ENCODE assay signal across 8 cellular contexts in genomic region chr5:6378128-6379023, GRCh38. TPM values are rescaled to one million over a fixed set of nuclear protein-coding genes. Genes with fewer than 3 reads are reported as not detected.
DNase-seq lines count a peak whose midpoint lies in the region; ATAC-seq and TF ChIP-seq lines count a peak whose summit lies in the region.

A gene with protein sequence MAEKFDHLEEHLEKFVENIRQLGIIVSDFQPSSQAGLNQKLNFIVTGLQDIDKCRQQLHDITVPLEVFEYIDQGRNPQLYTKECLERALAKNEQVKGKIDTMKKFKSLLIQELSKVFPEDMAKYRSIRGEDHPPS (minus strand): TSS chr5:6378547. CDS start chr5:6378483, 64 bp downstream.

- peaks cover 4% of the 10 kb centered on the region for H3K27me3 ChIP-seq in AG04450 (ENCODE audit: control insufficient read depth, insufficient read depth, low read length)

- ATAC-seq in GM18909 (IDR thresholded peaks at IDR 0.05; ENCODE audit: poor library complexity, unreplicated experiment): peak; percentile 99
- ATAC-seq in HG03175 (IDR thresholded peaks at IDR 0.05; ENCODE audit: unreplicated experiment): peak; percentile 97
- ATAC-seq in WTC11: peak; percentile 99

- H3K36me3 Mint-ChIP-seq in WTC11: peaks cover 31% of the 10 kb centered on the region

- peaks cover 3% of the 10 kb centered on the region; the same call in 1 of the 2 replicates for H3K9me3 ChIP-seq in AG04450 (ENCODE audit: control insufficient read depth, insufficient read depth, low read length)

- H3K9me3 Mint-ChIP-seq in WTC11: no peaks in the 10 kb centered on the region

- H3K27ac ChIP-seq in AG04450 (ENCODE audit: low read depth, low read length): peak within 1 kb of the TSS; percentile 85

- H3K4me3 Mint-ChIP-seq in WTC11: peak within 1 kb of the TSS; percentile 96

- H3K27me3 Mint-ChIP-seq in WTC11 (ENCODE audit: low read depth): no peaks in the 10 kb centered on the region; the same call in 1 of the 2 replicates

- TF ChIP-seq CTCF in AG04450 (IDR thresholded peaks at IDR 0.05; ENCODE audit: low read depth, low read length): no peak
- no peak for TF ChIP-seq CTCF in WTC11 (IDR thresholded peaks at IDR 0.05)
- TF ChIP-seq CTCF in cardiac fibroblast (IDR thresholded peaks at IDR 0.05; ENCODE audit: low read depth, low read length): no peak

- POLR2A ChIA-PET in AG04450 (lab: Yijun Ruan, JAX): interaction anchor here (0.6 to 0.7 kb wide), 3 partner anchors 8 to 354 kb away, joined by 3 to 4 read pairs (median 4); no protein-coding TSS in a partner anchor
- POLR2A ChIA-PET in WTC11 (lab: Charles Lee): interaction anchor here (0.9 to 1.0 kb wide), 2 partner anchors 11 to 18 kb away, joined by 3 to 6 read pairs; no protein-coding TSS in a partner anchor

- peak within 1 kb of the TSS; percentile 90 for H3K27ac Mint-ChIP-seq in WTC11

- H3K4me3 ChIP-seq in AG04450 (ENCODE audit: low read depth, low read length) (peak within 1 kb of the TSS; percentile 99), cardiac fibroblast (replicated peaks in 1 of 2; ENCODE audit: low read depth in 2 of 2, low read length in 2 of 2) (peak within 1 kb of the TSS; percentile 97 to 98)

- peaks cover 20% of the 10 kb centered on the region for H3K4me1 Mint-ChIP-seq in WTC11

- CTCF ChIA-PET in AG04450 (lab: Charles Lee) (interaction anchor here (0.6 kb wide), 1 partner anchor 983 kb away, joined by 3 read pairs; no protein-coding TSS in a partner anchor), WTC11 (lab: Charles Lee) (interaction anchor here (0.6 to 1.3 kb wide), 9 partner anchors 8 to 884 kb away, joined by 3 to 17 read pairs (median 3); no protein-coding TSS in a partner anchor)

- DNase-seq in AG04450 (ENCODE audit: low read depth, low spot score) (peak; percentile 76), NCI-H226 (peak; percentile 89), WTC11 (ENCODE audit: low spot score) (peak; percentile 97), cardiac fibroblast (ENCODE audit: low read depth in 2 of 2) (peak; percentile 92 to 94), inferior parietal cortex (ENCODE audit: extremely low spot score) (peak; percentile 91)
- DNase-seq in stimulated activated CD4-positive, alpha-beta T cell treated with anti-CD3 and anti-CD28 coated beads, Interleukin-12 subunit alpha, Interleukin-12 subunit beta, amount 100 ng/mL, for 24 hours (ENCODE audit: low read depth in 2 of 2): peak; percentile 92 to 96

TF ChIP-seq in WTC11, 78 proteins besides CTCF, POLR2A, EP300 and RAD21 (continues in another document):
- no peak for TF ChIP-seq TEAD1 (CRISPR knock-in tag; IDR thresholded peaks at IDR 0.05)
- TF ChIP-seq ZNF281 (CRISPR knock-in tag; IDR thresholded peaks at IDR 0.05): no peak
- no peak for TF ChIP-seq TCF7 (CRISPR knock-in tag; IDR thresholded peaks at IDR 0.05; ENCODE audit: low read depth)
- peak; percentile 36; the same call in 1 of the 2 replicates for TF ChIP-seq SP1 (CRISPR knock-in tag; conservative IDR thresholded peaks at IDR 0.05)
- TF ChIP-seq, protein P1, sequence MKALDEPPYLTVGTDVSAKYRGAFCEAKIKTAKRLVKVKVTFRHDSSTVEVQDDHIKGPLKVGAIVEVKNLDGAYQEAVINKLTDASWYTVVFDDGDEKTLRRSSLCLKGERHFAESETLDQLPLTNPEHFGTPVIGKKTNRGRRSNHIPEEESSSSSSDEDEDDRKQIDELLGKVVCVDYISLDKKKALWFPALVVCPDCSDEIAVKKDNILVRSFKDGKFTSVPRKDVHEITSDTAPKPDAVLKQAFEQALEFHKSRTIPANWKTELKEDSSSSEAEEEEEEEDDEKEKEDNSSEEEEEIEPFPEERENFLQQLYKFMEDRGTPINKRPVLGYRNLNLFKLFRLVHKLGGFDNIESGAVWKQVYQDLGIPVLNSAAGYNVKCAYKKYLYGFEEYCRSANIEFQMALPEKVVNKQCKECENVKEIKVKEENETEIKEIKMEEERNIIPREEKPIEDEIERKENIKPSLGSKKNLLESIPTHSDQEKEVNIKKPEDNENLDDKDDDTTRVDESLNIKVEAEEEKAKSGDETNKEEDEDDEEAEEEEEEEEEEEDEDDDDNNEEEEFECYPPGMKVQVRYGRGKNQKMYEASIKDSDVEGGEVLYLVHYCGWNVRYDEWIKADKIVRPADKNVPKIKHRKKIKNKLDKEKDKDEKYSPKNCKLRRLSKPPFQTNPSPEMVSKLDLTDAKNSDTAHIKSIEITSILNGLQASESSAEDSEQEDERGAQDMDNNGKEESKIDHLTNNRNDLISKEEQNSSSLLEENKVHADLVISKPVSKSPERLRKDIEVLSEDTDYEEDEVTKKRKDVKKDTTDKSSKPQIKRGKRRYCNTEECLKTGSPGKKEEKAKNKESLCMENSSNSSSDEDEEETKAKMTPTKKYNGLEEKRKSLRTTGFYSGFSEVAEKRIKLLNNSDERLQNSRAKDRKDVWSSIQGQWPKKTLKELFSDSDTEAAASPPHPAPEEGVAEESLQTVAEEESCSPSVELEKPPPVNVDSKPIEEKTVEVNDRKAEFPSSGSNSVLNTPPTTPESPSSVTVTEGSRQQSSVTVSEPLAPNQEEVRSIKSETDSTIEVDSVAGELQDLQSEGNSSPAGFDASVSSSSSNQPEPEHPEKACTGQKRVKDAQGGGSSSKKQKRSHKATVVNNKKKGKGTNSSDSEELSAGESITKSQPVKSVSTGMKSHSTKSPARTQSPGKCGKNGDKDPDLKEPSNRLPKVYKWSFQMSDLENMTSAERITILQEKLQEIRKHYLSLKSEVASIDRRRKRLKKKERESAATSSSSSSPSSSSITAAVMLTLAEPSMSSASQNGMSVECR (CRISPR knock-in tag; IDR thresholded peaks at IDR 0.05; ENCODE audit: borderline replicate concordance): peak; percentile 86; the same call in 1 of the 2 replicates
- peak; percentile 63 for TF ChIP-seq GABPB1 (CRISPR knock-in tag; IDR thresholded peaks at IDR 0.05)
- TF ChIP-seq ATF1 (CRISPR knock-in tag; IDR thresholded peaks at IDR 0.05): no peak
- TF ChIP-seq ZNF263 (CRISPR knock-in tag; IDR thresholded peaks at IDR 0.05; ENCODE audit: low read depth): no peak
- no peak for TF ChIP-seq PRRX2 (CRISPR knock-in tag; IDR thresholded peaks at IDR 0.05)
- TF ChIP-seq HMGXB4 (CRISPR knock-in tag; IDR thresholded peaks at IDR 0.05): peak; percentile 59; the same call in 1 of the 2 replicates
- TF ChIP-seq NFE2L1 (CRISPR knock-in tag; IDR thresholded peaks at IDR 0.05): no peak
- no peak for TF ChIP-seq EMX1 (CRISPR knock-in tag; IDR thresholded peaks at IDR 0.05)
- TF ChIP-seq SMAD4 (CRISPR knock-in tag; IDR thresholded peaks at IDR 0.05): no peak
- TF ChIP-seq KAT7 (CRISPR knock-in tag; IDR thresholded peaks at IDR 0.05; ENCODE audit: borderline replicate concordance): 0 out of 2 replicates have a peak, but pooled peaks have one; percentile 36
- no peak for TF ChIP-seq PREB (CRISPR knock-in tag; IDR thresholded peaks at IDR 0.05; ENCODE audit: borderline replicate concordance)
- 0 out of 2 replicates have a peak, but pooled peaks have one; percentile 63 for TF ChIP-seq CBFB (CRISPR knock-in tag; IDR thresholded peaks at IDR 0.05; ENCODE audit: low read depth)

RNA-seq across cellular contexts. Expression of the gene that starts here (rescaled TPM):
- 34.0 and 36.3 TPM in 2 replicates for polyA plus RNA-seq in AG04450 (2011; rRNA removed)
- 8.7 TPM in 2 replicates for polyA minus RNA-seq in AG04450 (2011; rRNA and poly(A)+ RNA removed)
- total RNA-seq in WTC11 (2021): 15.7 to 17.9 TPM (median 17.2 TPM) in 3 replicates

Comparison
In these comparisons a context has a peak if more than half of its experiments do, and no peak if none do; other contexts are left out.
1. Peak in every context shown above with its lines: DNase-seq, ATAC-seq, H3K4me3 ChIP-seq and H3K27ac ChIP-seq.